Comparison of ENCODE assay signal across 9 cellular contexts in genomic region chr7:44798649-44799275, GRCh38. TPM values are rescaled to one million over a fixed set of nuclear protein-coding genes. Genes with fewer than 3 reads are reported as not detected.
A peak's percentile ranks its signal among the peaks of the same experiment; 100 is the strongest.
DNase-seq lines count a peak whose midpoint lies in the region; ATAC-seq and TF ChIP-seq lines count a peak whose summit lies in the region.
"Had no signal": no experiment of that assay in that cellular context is flagged by ENCODE, and none has a peak within 500 bp of the region (broad histone marks: within the 10 kb centered on the region; RNA-seq: fewer than 3 reads in every experiment).

No MANE protein-coding gene starts in this region.

- 5% methylated on average over 2 of the region's 2 CpGs for WGBS in prostate gland

- no peak for TF ChIP-seq CTCF in GM12864 (IDR thresholded peaks at IDR 0.05; ENCODE audit: low read depth, low read length, missing control alignments)
- no peak for TF ChIP-seq CTCF in RWPE2 (IDR thresholded peaks at IDR 0.05; ENCODE audit: poor library complexity, severe bottlenecking)
- TF ChIP-seq CTCF in prostate gland (IDR thresholded peaks at IDR 0.05), result no peak

- peaks cover 14% of the 10 kb centered on the region for H3K4me1 ChIP-seq in RWPE2 (ENCODE audit: insufficient read depth, poor library complexity, severe bottlenecking)
- peaks cover 3% of the 10 kb centered on the region for H3K4me1 ChIP-seq in prostate gland (replicated peaks)

- H3K36me3 ChIP-seq in RWPE2 (ENCODE audit: low read depth) (peaks cover 67% of the 10 kb centered on the region), prostate gland (peaks cover 0 to 6% of the 10 kb centered on the region in 2 donors)

- H3K4me3 ChIP-seq in GM12864 (ENCODE audit: low read depth, low read length) (peak overlapping the region; percentile 69), RWPE2 (ENCODE audit: severe bottlenecking) (peak overlapping the region; percentile 92), prostate gland (peak overlapping the region in 1 of 2 donors; percentile 94)

- TF ChIP-seq POLR2A in prostate gland (IDR thresholded peaks at IDR 0.05), result no peak

- H3K27ac ChIP-seq in RWPE2 (ENCODE audit: poor library complexity, severe bottlenecking) (peak overlapping the region; percentile 97), epithelial cell of prostate (peak overlapping the region; percentile 99), prostate gland (peak overlapping the region; percentile 100)

- ATAC-seq in RWPE2 (ENCODE audit: low read depth) (no peak), HG02938 (IDR thresholded peaks at IDR 0.05; ENCODE audit: unreplicated experiment) (no peak), HG02884 (IDR thresholded peaks at IDR 0.05; ENCODE audit: unreplicated experiment) (no peak)

- intact Hi-C loops in prostate gland (cut with DNase I), result no loop called here

- no peaks in the 10 kb centered on the region for H3K27me3 ChIP-seq in RWPE2 (ENCODE audit: insufficient read depth, poor library complexity, severe bottlenecking)
- no peaks in the 10 kb centered on the region for H3K27me3 ChIP-seq in prostate gland (replicated peaks; ENCODE audit: insufficient read depth)
- H3K27me3 ChIP-seq: thyroid gland had no signal

- DNase-seq in GM12864 (ENCODE audit: low read depth) (no peak), RWPE2 (ENCODE audit: low spot score) (no peak), epithelial cell of prostate (ENCODE audit: low read depth, low spot score) (no peak), prostate gland (ENCODE audit: low spot score) (no peak), NCI-H446 treated with DMSO at 0.1 percent for 48 hours (lab: John Stamatoyannopoulos, UW) (no peak), NCI-H1417 (lab: John Stamatoyannopoulos, UW) (no peak)
- DNase-seq: thyroid gland had no signal

- H3K9me3 ChIP-seq in RWPE2 (ENCODE audit: severe bottlenecking) (no peaks in the 10 kb centered on the region), prostate gland (no peaks in the 10 kb centered on the region)
- H3K9me3 ChIP-seq: thyroid gland had no signal

RNA-seq across cellular contexts. Expression of gene PPIA, which starts 2.3 kb away (rescaled TPM):
- total RNA-seq in prostate gland, result 1,000 to 10,000 TPM in 1 of 2 donors, 100 to 1,000 TPM in 1; 957 to 1,544 TPM

RNA-seq across cellular contexts. Expression of gene H2AZ2, which starts 49.1 kb away (rescaled TPM):
- 100 to 1,000 TPM; 111 to 146 TPM for total RNA-seq in prostate gland

RNA-seq across cellular contexts. Expression of gene ZMIZ2, which starts 50.1 kb away (rescaled TPM):
- total RNA-seq in prostate gland, result 10 to 100 TPM; 27.1 to 42.8 TPM
